14 cellular contexts compared by ENCODE assay signal in the genomic region with DNA sequence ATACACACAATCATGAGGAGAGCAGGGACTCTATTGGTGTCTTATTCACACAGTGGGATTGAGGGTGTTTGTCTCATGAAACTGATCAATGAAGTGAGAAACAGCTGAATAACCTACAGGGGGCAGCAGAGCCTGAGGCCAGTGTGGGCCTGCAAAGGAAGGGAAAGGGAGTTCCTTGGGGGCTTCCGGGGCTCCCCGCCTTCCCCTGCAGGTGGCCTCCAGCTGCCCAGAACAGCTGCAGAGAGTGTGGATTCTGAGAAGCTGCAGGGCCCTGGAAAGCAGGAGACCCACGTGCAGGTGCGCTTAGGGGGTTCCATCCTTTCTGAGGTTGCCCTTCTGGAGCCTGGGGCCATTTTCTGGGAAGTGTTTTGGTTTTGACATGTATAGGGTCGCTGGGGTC. TPM values are rescaled to one million over a fixed set of nuclear protein-coding genes. Genes with fewer than 3 reads are reported as not detected.
A peak's percentile ranks its signal among the peaks of the same experiment; 100 is the strongest.
DNase-seq lines count a peak whose midpoint lies in the region; ATAC-seq and TF ChIP-seq lines count a peak whose summit lies in the region.
"Had no signal": no experiment of that assay in that cellular context is flagged by ENCODE, and none has a peak within 500 bp of the region (broad histone marks: within the 10 kb centered on the region; RNA-seq: fewer than 3 reads in every experiment).

No MANE protein-coding gene starts in this region.

- ATAC-seq in CD4-positive, alpha-beta T cell (ENCODE audit: poor library complexity): no peak
- ATAC-seq in GM21367 (IDR thresholded peaks at IDR 0.05; ENCODE audit: unreplicated experiment): no peak
- no peak for ATAC-seq in GM19328 (IDR thresholded peaks at IDR 0.05; ENCODE audit: unreplicated experiment)

- H3K4me3 ChIP-seq in cardiac fibroblast (replicated peaks in 1 of 2; ENCODE audit: low read depth in 2 of 2, low read length in 2 of 2) (no peak overlapping the region), suprapubic skin (no peak overlapping the region), osteoblast (ENCODE audit: insufficient read depth, low read length) (no peak overlapping the region)
- H3K4me3 ChIP-seq: SK-N-MC had no signal

- no peaks in the 10 kb centered on the region for H4K20me1 ChIP-seq in osteoblast (ENCODE audit: insufficient read depth, low read length)

- peaks cover 30% of the 10 kb centered on the region for H3K36me3 Mint-ChIP-seq in CD4-positive, alpha-beta T cell (ENCODE audit: low read depth)

- H3K36me3 ChIP-seq in suprapubic skin (no peaks in the 10 kb centered on the region), osteoblast (ENCODE audit: insufficient read depth, low read length) (no peaks in the 10 kb centered on the region)

- H2AFZ ChIP-seq in osteoblast (ENCODE audit: low read length): no peak overlapping the region

- no peak for DNase-seq in CD4-positive, alpha-beta T cell
- DNase-seq in NCI-H1105 treated with DMSO at 0.1 percent for 48 hours (lab: John Stamatoyannopoulos, UW) (peak; percentile 36), cardiac fibroblast (ENCODE audit: low read depth in 2 of 2) (no peak), suprapubic skin (ENCODE audit: low spot score in 2 of 2) (no peak), osteoblast (ENCODE audit: insufficient read length, low spot score, missing footprints) (no peak)
- DNase-seq: hippocampal formation, IMR-90, midbrain, NCI-H345, trophoblast cell had no signal

- POLR2A ChIA-PET in CD4-positive, alpha-beta T cell (lab: Charles Lee): no interaction called here

- no peak overlapping the region for H3K4me2 ChIP-seq in osteoblast (ENCODE audit: insufficient read depth, low read length)

- TF ChIP-seq CTCF in 22Rv1 (IDR thresholded peaks at IDR 0.05): peak; percentile 38
- TF ChIP-seq CTCF in CD4-positive, alpha-beta T cell (IDR thresholded peaks at IDR 0.05): no peak
- TF ChIP-seq CTCF in cardiac fibroblast (IDR thresholded peaks at IDR 0.05; ENCODE audit: low read depth, low read length): peak; percentile 9
- no peak for TF ChIP-seq CTCF in suprapubic skin (IDR thresholded peaks at IDR 0.05)
- TF ChIP-seq CTCF in osteoblast (IDR thresholded peaks at IDR 0.05; ENCODE audit: extremely low read depth, low read depth, low read length): no peak

- H3K9me3 ChIP-seq in CD4-positive, alpha-beta T cell (ENCODE audit: control insufficient read depth, low read length): peaks cover 30% of the 10 kb centered on the region
- H3K9me3 ChIP-seq in suprapubic skin: peaks cover 5% of the 10 kb centered on the region
- peaks cover 21% of the 10 kb centered on the region for H3K9me3 ChIP-seq in osteoblast (ENCODE audit: low read depth, low read length)

- intact Hi-C loops in CD4-positive, alpha-beta T cell (cut with DNase I, micrococcal nuclease): loop anchor here (5.0 kb wide), 2 partner anchors 43 to 173 kb away; a partner anchor contains a TSS

- CTCF ChIA-PET in CD4-positive, alpha-beta T cell (lab: Charles Lee): interaction anchor here (1.5 kb wide), 1 partner anchor 20 kb away, joined by 4 read pairs; a partner anchor contains a TSS

- no peaks in the 10 kb centered on the region for H3K27me3 ChIP-seq in CD4-positive, alpha-beta T cell (ENCODE audit: control insufficient read depth, insufficient read depth, low read length)
- H3K27me3 ChIP-seq in suprapubic skin (no peaks in the 10 kb centered on the region), osteoblast (ENCODE audit: insufficient read depth, low read length) (no peaks in the 10 kb centered on the region)

- 33% methylated on average over 5 of the region's 5 CpGs for WGBS in suprapubic skin

- no peaks in the 10 kb centered on the region for H3K27me3 Mint-ChIP-seq in CD4-positive, alpha-beta T cell

- TF ChIP-seq POLR2A in suprapubic skin (IDR thresholded peaks at IDR 0.05): no peak

- peaks cover 15% of the 10 kb centered on the region for H3K4me1 Mint-ChIP-seq in CD4-positive, alpha-beta T cell (ENCODE audit: low read depth)

- no peak overlapping the region for H3K27ac Mint-ChIP-seq in CD4-positive, alpha-beta T cell

- TF ChIP-seq EP300 in suprapubic skin (IDR thresholded peaks at IDR 0.05): no peak

- H3K4me1 ChIP-seq in suprapubic skin (peaks cover 10% of the 10 kb centered on the region), osteoblast (ENCODE audit: insufficient read depth, low read length) (peaks cover 5% of the 10 kb centered on the region)

- peak overlapping the region; percentile 20 for H3K4me3 Mint-ChIP-seq in CD4-positive, alpha-beta T cell

- H3K27ac ChIP-seq in 22Rv1: no peak overlapping the region
- no peak overlapping the region for H3K27ac ChIP-seq in CD4-positive, alpha-beta T cell (ENCODE audit: low read depth, low read length)
- no peak overlapping the region for H3K27ac ChIP-seq in suprapubic skin
- H3K27ac ChIP-seq in osteoblast (ENCODE audit: low read depth, low read length): no peak overlapping the region
- H3K27ac ChIP-seq: SK-N-MC had no signal

- no peaks in the 10 kb centered on the region for H3K9me3 Mint-ChIP-seq in CD4-positive, alpha-beta T cell

- H3K79me2 ChIP-seq in osteoblast (ENCODE audit: insufficient read depth, low read length): peaks cover 2% of the 10 kb centered on the region

RNA-seq across cellular contexts. Expression of a gene that starts 20.1 kb away (rescaled TPM):
- total RNA-seq in CD4-positive, alpha-beta T cell: 1 to 10 TPM; 2.5 to 2.9 TPM
- 1 to 10 TPM; 1.9 to 5.6 (median 3.8) TPM for total RNA-seq in suprapubic skin
- 2.5 and 2.9 TPM in 2 replicates for total RNA-seq in osteoblast

RNA-seq across cellular contexts. Expression of a gene that starts 50.5 kb away (rescaled TPM):
- 1 to 10 TPM; 2.6 to 2.8 TPM for total RNA-seq in CD4-positive, alpha-beta T cell
- total RNA-seq in suprapubic skin (10 to 100 TPM in 3 of 4 donors, 1 to 10 TPM in 1; 6.1 to 22.6 (median 10.4) TPM), osteoblast (4.1 and 5.1 TPM in 2 replicates)

Comparison
In these comparisons a context has a peak if more than half of its experiments do, and no peak if none do; other contexts are left out.
1. CTCF ChIP-seq: peak in 22Rv1 (single experiment) and cardiac fibroblast (single experiment); none in CD4-positive, alpha-beta T cell (single experiment), suprapubic skin (0 of 2) and osteoblast (single experiment).